ENCODE assay signal across 17 cellular contexts in genomic region chr3:7340795-7341194, GRCh38.
"Had no signal": no experiment of that assay in that cellular context is flagged by ENCODE, and none has a peak within 500 bp of the region (broad histone marks: within the 10 kb centered on the region; RNA-seq: fewer than 3 reads in every experiment).

No MANE protein-coding gene starts in this region.

- H3K4me3 Mint-ChIP-seq: activated CD4-positive, alpha-beta memory T cell treated with anti-CD3 and anti-CD28 coated beads, Interleukin-2, amount 10 ng/mL, durations not matched to agents 7 days and 5 days; activated CD4-positive, alpha-beta T cell treated with anti-CD3 and anti-CD28 coated beads for 36 hours; activated naive CD8-positive, alpha-beta T cell treated with anti-CD3 and anti-CD28 coated beads, Interleukin-2, amount 50 U/mL, for 24 hours; activated T-cell treated with anti-CD3 and anti-CD28 coated beads, Interleukin-2, amount 50 U/mL, for 72 hours; central memory CD8-positive, alpha-beta T cell; effector memory CD8-positive, alpha-beta T cell; immature natural killer cell; natural killer cell treated with Interleukin-12 subunit alpha and Interleukin-12 subunit beta and Interleukin-15 and Interleukin-18, amount 100 ng/mL, for 72 hours; stimulated activated naive CD8-positive, alpha-beta T cell treated with anti-CD3 and anti-CD28 coated beads, Interleukin-15, amount 100 ng/mL, for 72 hours had no signal

- H3K4me1 ChIP-seq: ascending aorta had no signal

- H3K36me3 ChIP-seq: ascending aorta, thoracic aorta had no signal

- H3K4me1 Mint-ChIP-seq: activated CD4-positive, alpha-beta memory T cell treated with anti-CD3 and anti-CD28 coated beads, Interleukin-2, amount 10 ng/mL, durations not matched to agents 7 days and 5 days; activated CD4-positive, alpha-beta T cell treated with anti-CD3 and anti-CD28 coated beads for 36 hours; activated naive CD8-positive, alpha-beta T cell treated with anti-CD3 and anti-CD28 coated beads, Interleukin-2, amount 50 U/mL, for 24 hours; central memory CD8-positive, alpha-beta T cell; immature natural killer cell; stimulated activated naive CD8-positive, alpha-beta T cell treated with anti-CD3 and anti-CD28 coated beads, Interleukin-15, amount 100 ng/mL, for 72 hours had no signal

- ATAC-seq: activated CD4-positive, alpha-beta T cell treated with anti-CD3 and anti-CD28 coated beads for 36 hours; activated naive CD8-positive, alpha-beta T cell treated with anti-CD3 and anti-CD28 coated beads, Interleukin-2, amount 50 U/mL, for 24 hours; activated T-cell treated with anti-CD3 and anti-CD28 coated beads, Interleukin-2, amount 50 U/mL, for 72 hours; effector memory CD8-positive, alpha-beta T cell; natural killer cell treated with Interleukin-12 subunit alpha and Interleukin-12 subunit beta and Interleukin-15 and Interleukin-18, amount 100 ng/mL, for 72 hours; stimulated activated naive CD8-positive, alpha-beta T cell treated with anti-CD3 and anti-CD28 coated beads, Interleukin-15, amount 100 ng/mL, for 72 hours had no signal

- H3K27me3 ChIP-seq: ascending aorta had no signal

- H3K27me3 Mint-ChIP-seq: activated CD4-positive, alpha-beta memory T cell treated with anti-CD3 and anti-CD28 coated beads, Interleukin-2, amount 10 ng/mL, durations not matched to agents 7 days and 5 days; activated CD4-positive, alpha-beta T cell treated with anti-CD3 and anti-CD28 coated beads for 36 hours; activated naive CD8-positive, alpha-beta T cell treated with anti-CD3 and anti-CD28 coated beads, Interleukin-2, amount 50 U/mL, for 24 hours; central memory CD8-positive, alpha-beta T cell; effector memory CD8-positive, alpha-beta T cell; natural killer cell treated with Interleukin-12 subunit alpha and Interleukin-12 subunit beta and Interleukin-15 and Interleukin-18, amount 100 ng/mL, for 72 hours; stimulated activated naive CD8-positive, alpha-beta T cell treated with anti-CD3 and anti-CD28 coated beads, Interleukin-15, amount 100 ng/mL, for 72 hours had no signal

- H3K27ac ChIP-seq: ascending aorta, thoracic aorta had no signal

- H3K4me3 ChIP-seq: ascending aorta, lung, thoracic aorta had no signal

- DNase-seq: activated CD4-positive, alpha-beta memory T cell treated with anti-CD3 and anti-CD28 coated beads, Interleukin-2, amount 10 ng/mL, durations not matched to agents 7 days and 5 days; activated CD4-positive, alpha-beta T cell treated with anti-CD3 and anti-CD28 coated beads for 36 hours; activated naive CD4-positive, alpha-beta T cell; activated naive CD8-positive, alpha-beta T cell treated with anti-CD3 and anti-CD28 coated beads, Interleukin-2, amount 50 U/mL, for 24 hours; activated T-cell treated with anti-CD3 and anti-CD28 coated beads, Interleukin-2, amount 50 U/mL, for 72 hours; effector memory CD8-positive, alpha-beta T cell; erythroblast; glutamatergic neuron; immature natural killer cell; stimulated activated CD4-positive, alpha-beta T cell treated with anti-CD3 and anti-CD28 coated beads, Interleukin-15, amount 100 ng/mL, for 24 hours; stimulated activated CD4-positive, alpha-beta T cell treated with anti-CD3 and anti-CD28 coated beads, Interleukin-4, amount 100 ng/mL, for 24 hours; stimulated activated naive CD8-positive, alpha-beta T cell treated with anti-CD3 and anti-CD28 coated beads, Interleukin-15, amount 100 ng/mL, for 72 hours had no signal

- H3K27ac Mint-ChIP-seq: activated CD4-positive, alpha-beta memory T cell treated with anti-CD3 and anti-CD28 coated beads, Interleukin-2, amount 10 ng/mL, durations not matched to agents 7 days and 5 days; activated CD4-positive, alpha-beta T cell treated with anti-CD3 and anti-CD28 coated beads for 36 hours; activated naive CD8-positive, alpha-beta T cell treated with anti-CD3 and anti-CD28 coated beads, Interleukin-2, amount 50 U/mL, for 24 hours; activated T-cell treated with anti-CD3 and anti-CD28 coated beads, Interleukin-2, amount 50 U/mL, for 72 hours; effector memory CD8-positive, alpha-beta T cell; natural killer cell treated with Interleukin-12 subunit alpha and Interleukin-12 subunit beta and Interleukin-15 and Interleukin-18, amount 100 ng/mL, for 72 hours; stimulated activated naive CD8-positive, alpha-beta T cell treated with anti-CD3 and anti-CD28 coated beads, Interleukin-15, amount 100 ng/mL, for 72 hours had no signal

- H3K9me3 ChIP-seq: ascending aorta, thoracic aorta had no signal
